ENCODE assay signal across 19 cellular contexts in the genomic region with DNA sequence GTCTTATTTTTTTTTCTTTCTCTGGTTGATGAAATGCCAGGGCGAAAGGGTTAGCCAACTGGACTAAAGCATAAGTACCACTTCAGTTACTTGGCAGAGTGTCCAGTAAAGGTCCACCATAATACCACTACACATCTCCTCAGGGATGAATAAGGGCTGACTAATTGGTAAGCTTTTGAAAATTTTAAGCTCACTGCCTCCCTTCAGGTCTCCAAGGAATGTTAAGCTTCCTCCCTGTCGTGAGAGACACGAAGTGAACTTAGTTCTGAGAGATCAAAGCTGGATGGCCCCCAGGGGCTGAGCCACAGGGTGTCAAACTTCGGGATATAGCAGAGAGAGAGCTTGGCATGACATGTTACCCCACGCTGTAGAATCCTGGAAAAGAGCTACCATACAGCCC.
DNase-seq lines count a peak whose midpoint lies in the region; ATAC-seq lines count a peak whose summit lies in the region.
"Had no signal": no experiment of that assay in that cellular context is flagged by ENCODE, and none has a peak within 500 bp of the region (broad histone marks: within the 10 kb centered on the region; RNA-seq: fewer than 3 reads in every experiment).

No MANE protein-coding gene starts in this region.

- no peaks in the 10 kb centered on the region for H3K9me3 ChIP-seq in T-helper 17 cell (ENCODE audit: control insufficient read depth, low read length, poor library complexity, severe bottlenecking)
- H3K9me3 ChIP-seq: A549 had no signal

- H3K27ac Mint-ChIP-seq in activated CD4-positive, alpha-beta T cell treated with anti-CD3 and anti-CD28 coated beads, Interleukin-2, amount 10 ng/mL, durations not matched to agents 7 days and 5 days = peak overlapping the region; percentile 41
- H3K27ac Mint-ChIP-seq in activated CD4-positive, alpha-beta T cell treated with anti-CD3 and anti-CD28 coated beads for 36 hours = no peak overlapping the region
- H3K27ac Mint-ChIP-seq in T-helper 17 cell = peak overlapping the region; percentile 56
- H3K27ac Mint-ChIP-seq: CD4-positive, alpha-beta T cell; GM23338; HFFc6 had no signal

- peaks cover 41% of the 10 kb centered on the region for H3K36me3 Mint-ChIP-seq in activated CD4-positive, alpha-beta T cell treated with anti-CD3 and anti-CD28 coated beads, Interleukin-2, amount 10 ng/mL, durations not matched to agents 7 days and 5 days (ENCODE audit: low read depth)
- peaks cover 13% of the 10 kb centered on the region for H3K36me3 Mint-ChIP-seq in activated CD4-positive, alpha-beta T cell treated with anti-CD3 and anti-CD28 coated beads for 36 hours (ENCODE audit: low read depth)
- no peaks in the 10 kb centered on the region for H3K36me3 Mint-ChIP-seq in T-helper 17 cell (ENCODE audit: low read depth)

- no peak overlapping the region for H3K4me3 Mint-ChIP-seq in activated CD4-positive, alpha-beta T cell treated with anti-CD3 and anti-CD28 coated beads, Interleukin-2, amount 10 ng/mL, durations not matched to agents 7 days and 5 days
- H3K4me3 Mint-ChIP-seq in activated CD4-positive, alpha-beta T cell treated with anti-CD3 and anti-CD28 coated beads for 36 hours = no peak overlapping the region
- no peak overlapping the region for H3K4me3 Mint-ChIP-seq in T-helper 17 cell
- H3K4me3 Mint-ChIP-seq: CD4-positive, alpha-beta T cell; GM23338; HFFc6 had no signal

- no peak for ATAC-seq in activated CD4-positive, alpha-beta T cell treated with anti-CD3 and anti-CD28 coated beads for 36 hours
- ATAC-seq in T-helper 17 cell = no peak
- no peak for ATAC-seq in stimulated activated naive CD8-positive, alpha-beta T cell treated with anti-CD3 and anti-CD28 coated beads, Interleukin-15, Interleukin-2, amounts not matched to agents 100 U/mL and 50 U/mL, for 24 hours
- ATAC-seq: A549, GM23338 had no signal

- H3K4me1 Mint-ChIP-seq in activated CD4-positive, alpha-beta T cell treated with anti-CD3 and anti-CD28 coated beads, Interleukin-2, amount 10 ng/mL, durations not matched to agents 7 days and 5 days = peaks cover 46% of the 10 kb centered on the region
- peaks cover 43% of the 10 kb centered on the region for H3K4me1 Mint-ChIP-seq in activated CD4-positive, alpha-beta T cell treated with anti-CD3 and anti-CD28 coated beads for 36 hours
- H3K4me1 Mint-ChIP-seq in T-helper 17 cell = peaks cover 18% of the 10 kb centered on the region
- H3K4me1 Mint-ChIP-seq: GM23338 had no signal

- peaks cover 24% of the 10 kb centered on the region for H3K9me3 Mint-ChIP-seq in activated CD4-positive, alpha-beta T cell treated with anti-CD3 and anti-CD28 coated beads, Interleukin-2, amount 10 ng/mL, durations not matched to agents 7 days and 5 days
- H3K9me3 Mint-ChIP-seq in activated CD4-positive, alpha-beta T cell treated with anti-CD3 and anti-CD28 coated beads for 36 hours (ENCODE audit: low read depth) = no peaks in the 10 kb centered on the region
- H3K9me3 Mint-ChIP-seq: CD4-positive, alpha-beta T cell; HFFc6 had no signal

- H3K27me3 Mint-ChIP-seq in activated CD4-positive, alpha-beta T cell treated with anti-CD3 and anti-CD28 coated beads, Interleukin-2, amount 10 ng/mL, durations not matched to agents 7 days and 5 days = no peaks in the 10 kb centered on the region
- H3K27me3 Mint-ChIP-seq in activated CD4-positive, alpha-beta T cell treated with anti-CD3 and anti-CD28 coated beads for 36 hours = no peaks in the 10 kb centered on the region
- H3K27me3 Mint-ChIP-seq in T-helper 17 cell = no peaks in the 10 kb centered on the region
- H3K27me3 Mint-ChIP-seq: CD4-positive, alpha-beta T cell had no signal

- CTCF ChIA-PET in activated CD4-positive, alpha-beta T cell treated with anti-CD3 and anti-CD28 coated beads, Interleukin-2, amount 10 ng/mL, durations not matched to agents 7 days and 5 days (lab: Charles Lee) = no interaction called here
- CTCF ChIA-PET in activated CD4-positive, alpha-beta T cell treated with anti-CD3 and anti-CD28 coated beads for 36 hours (lab: Charles Lee) = no interaction called here

- H3K27ac ChIP-seq in epithelial cell of prostate = peak overlapping the region; percentile 95
- H3K27ac ChIP-seq: 22Rv1, A549, C4-2B had no signal

- intact Hi-C loops in activated CD4-positive, alpha-beta T cell treated with anti-CD3 and anti-CD28 coated beads for 36 hours (cut with DNase I, micrococcal nuclease) = loop anchor here in 1 of 2 experiments (10.0 kb wide), 1 partner anchor 174 kb away; no protein-coding TSS in a partner anchor

- no peak for DNase-seq in activated CD4-positive, alpha-beta T cell treated with anti-CD3 and anti-CD28 coated beads, Interleukin-2, amount 10 ng/mL, durations not matched to agents 7 days and 5 days
- no peak for DNase-seq in activated CD4-positive, alpha-beta T cell treated with anti-CD3 and anti-CD28 coated beads for 36 hours
- DNase-seq in HT1080 (ENCODE audit: low read depth) (peak; percentile 24), T-helper 17 cell (no peak), epithelial cell of prostate (ENCODE audit: low read depth, low spot score) (no peak), hypothalamus (lab: John Stamatoyannopoulos, UW) (no peak), COR-L47 (lab: John Stamatoyannopoulos, UW) (no peak)
- DNase-seq in stimulated activated naive CD8-positive, alpha-beta T cell treated with anti-CD3 and anti-CD28 coated beads, Interleukin-15, Interleukin-2, amounts not matched to agents 100 U/mL and 50 U/mL, for 24 hours = no peak
- DNase-seq: AML-193; CD4-positive, alpha-beta T cell; DMS153; DMS79; GDM1; HCEC 1CT; HFFc6 had no signal

- POLR2A ChIA-PET in activated CD4-positive, alpha-beta T cell treated with anti-CD3 and anti-CD28 coated beads, Interleukin-2, amount 10 ng/mL, durations not matched to agents 7 days and 5 days (lab: Charles Lee) = no interaction called here
- POLR2A ChIA-PET in activated CD4-positive, alpha-beta T cell treated with anti-CD3 and anti-CD28 coated beads for 36 hours (lab: Charles Lee) = no interaction called here
